In genomic region chr5:110807174-110807573, GRCh38 we compare ENCODE assay signal across 18 cellular contexts.
A peak's percentile ranks its signal among the peaks of the same experiment; 100 is the strongest.
DNase-seq lines count a peak whose midpoint lies in the region; ATAC-seq, FAIRE-seq and TF ChIP-seq lines count a peak whose summit lies in the region.
"Had no signal": no experiment of that assay in that cellular context is flagged by ENCODE, and none has a peak within 500 bp of the region (broad histone marks: within the 10 kb centered on the region; RNA-seq: fewer than 3 reads in every experiment).

No MANE protein-coding gene starts in this region.

- no peaks in the 10 kb centered on the region for H4K20me1 ChIP-seq in HepG2 (ENCODE audit: insufficient read depth, low read length)

- H3K4me3 ChIP-seq in fibroblast of mammary gland (ENCODE audit: control insufficient read depth, low read depth, low read length) (no peak overlapping the region), right lobe of liver (no peak overlapping the region), HepG2 (replicated peaks in 1 of 3; ENCODE audit: insufficient read depth in 1 of 3, low read depth in 2 of 3, low read length in 3 of 3) (no peak overlapping the region)
- H3K4me3 ChIP-seq: A549, GM23338, spleen, upper lobe of right lung had no signal

- no TSS peak for BruUV-seq in HepG2 (replicated peaks; lab: Mats Ljungman, UMichigan)

- 41% methylated on average over 4 of the region's 4 CpGs for WGBS in right lobe of liver (ENCODE audit: insufficient coverage, low coverage, low lambda C conversion rate, missing lambda C conversion rate)
- WGBS in HepG2 (ENCODE audit: low lambda C conversion rate) = under 1% methylated on average over 4 of the region's 4 CpGs

- FAIRE-seq in HepG2 (lab: Jason Lieb, UNC) = no peak
- FAIRE-seq: A549, G401.6 had no signal

- intact Hi-C loops in right lobe of liver (cut with DNase I) (no loop called here), HepG2 (cut with micrococcal nuclease; ENCODE audit: unreplicated experiment) (no loop called here)

- H2AFZ ChIP-seq in HepG2 (ENCODE audit: low read length) = no peak overlapping the region
- H2AFZ ChIP-seq: GM23338 had no signal

- POLR2A ChIA-PET in HepG2 (lab: Yijun Ruan, JAX) = no interaction called here

- H3K27me3 ChIP-seq in right lobe of liver = no peaks in the 10 kb centered on the region
- no peaks in the 10 kb centered on the region for H3K27me3 ChIP-seq in HepG2 (ENCODE audit: control insufficient read depth in 1 of 2, insufficient read depth in 2 of 2, low read length in 2 of 2)
- H3K27me3 ChIP-seq: spleen, upper lobe of right lung had no signal

- H3K9me3 ChIP-seq in right lobe of liver (no peaks in the 10 kb centered on the region), HepG2 (ENCODE audit: low read length) (peaks cover 20% of the 10 kb centered on the region)
- H3K9me3 ChIP-seq: A549, upper lobe of right lung had no signal

- ATAC-seq in right lobe of liver = no peak
- ATAC-seq in HepG2 = no peak
- ATAC-seq: A549, GM23338, upper lobe of right lung had no signal

- TF ChIP-seq CTCF in fibroblast of mammary gland (conservative IDR thresholded peaks at IDR 0.05; ENCODE audit: control insufficient read depth, insufficient read depth, low read depth, low read length) (no peak), right lobe of liver (IDR thresholded peaks at IDR 0.05) (no peak), HepG2 (CRISPR knock-in tag; IDR thresholded peaks at IDR 0.05) (no peak)

- TF ChIP-seq EP300 in HepG2 (IDR thresholded peaks at IDR 0.05; ENCODE audit: low read depth in 2 of 2, low read length in 2 of 2) (no peak), HepG2 (CRISPR knock-in tag; IDR thresholded peaks at IDR 0.05; ENCODE audit: borderline replicate concordance) (no peak)

- H3K27ac ChIP-seq in right lobe of liver (no peak overlapping the region), HepG2 (ENCODE audit: extremely low read length, insufficient read depth, low read length) (no peak overlapping the region)
- H3K27ac ChIP-seq: A549, C4-2B, spleen, upper lobe of right lung had no signal

- no peak overlapping the region for H3K4me2 ChIP-seq in HepG2 (ENCODE audit: low read depth, low read length)
- H3K4me2 ChIP-seq: A549, GM23338 had no signal

- CTCF ChIA-PET in HepG2 (lab: Yijun Ruan, JAX; ENCODE audit: low intra/inter-chr PET ratio, low total read pairs) = no interaction called here

- no peak overlapping the region for H3K9ac ChIP-seq in HepG2 (ENCODE audit: insufficient read depth, low read depth, low read length)

- H3K36me3 ChIP-seq in right lobe of liver = no peaks in the 10 kb centered on the region
- H3K36me3 ChIP-seq in HepG2 (replicated peaks in 1 of 2; ENCODE audit: control insufficient read depth in 1 of 2, insufficient read depth in 2 of 2, low read length in 2 of 2) = no peaks in the 10 kb centered on the region
- H3K36me3 ChIP-seq: spleen, upper lobe of right lung had no signal

- no peak for TF ChIP-seq POLR2A in right lobe of liver (IDR thresholded peaks at IDR 0.05)
- no peak for TF ChIP-seq POLR2A in HepG2 (IDR thresholded peaks at IDR 0.05; ENCODE audit: insufficient read depth in 1 of 2, low read depth in 2 of 2, low read length in 2 of 2)

- TF ChIP-seq RAD21 in HepG2 (CRISPR knock-in tag; IDR thresholded peaks at IDR 0.05) = no peak

- H3K79me2 ChIP-seq in HepG2 (ENCODE audit: insufficient read depth, low read length) = no peaks in the 10 kb centered on the region

- in situ Hi-C loops in HepG2 (cut with HindIII; ENCODE audit: extremely low pct_ligation_motif_present, low pct_unique_long_range_greater_than_20kb) = no loop called here

- DNase-seq in NCI-H2227 (lab: John Stamatoyannopoulos, UW; ENCODE audit: unreplicated experiment) (peak; percentile 0), NCI-H2227 treated with DMSO at 0.1 percent for 48 hours (lab: John Stamatoyannopoulos, UW) (no peak), fibroblast of mammary gland (ENCODE audit: low read depth) (peak; percentile 4), left kidney (ENCODE audit: low read depth, low spot score) (peak; percentile 35), NCI-H524 treated with DMSO at 0.1 percent for 48 hours (lab: John Stamatoyannopoulos, UW) (no peak), right lobe of liver (no peak), HepG2 (ENCODE audit: low spot score) (no peak)
- DNase-seq in activated CD4-positive, alpha-beta T cell treated with anti-CD3 and anti-CD28 coated beads for 48 hours = no peak
- DNase-seq: activated gamma-delta T cell treated with Interleukin-2 at 50 U/mL for 16 hours; natural killer cell; NCI-H1436 treated with DMSO at 0.1 percent for 48 hours; spleen; stimulated activated CD4-positive, alpha-beta T cell treated with anti-CD3 and anti-CD28 coated beads, Interleukin-4, amount 100 ng/mL, for 4 hours; upper lobe of right lung had no signal

- no peaks in the 10 kb centered on the region for H3K4me1 ChIP-seq in right lobe of liver
- H3K4me1 ChIP-seq in HepG2 (ENCODE audit: insufficient read depth, low read length) = no peaks in the 10 kb centered on the region
- H3K4me1 ChIP-seq: A549, spleen had no signal

TF ChIP-seq in HepG2, 621 proteins besides CTCF, POLR2A, EP300 and RAD21:
- TF ChIP-seq ZNF510 (CRISPR knock-in tag; IDR thresholded peaks at IDR 0.05; ENCODE audit: low read depth) (no peak), SP140L (CRISPR knock-in tag; IDR thresholded peaks at IDR 0.05; ENCODE audit: borderline replicate concordance) (no peak), ETS1 (CRISPR knock-in tag; IDR thresholded peaks at IDR 0.05) (no peak)

Comparison
In these comparisons a context has a peak if more than half of its experiments do, and no peak if none do; other contexts are left out.
1. DNase-seq: peak in NCI-H2227 (single experiment), fibroblast of mammary gland (single experiment) and left kidney (single experiment); none in NCI-H2227 treated with DMSO at 0.1 percent for 48 hours (single experiment), NCI-H524 treated with DMSO at 0.1 percent for 48 hours (single experiment), activated CD4-positive, alpha-beta T cell treated with anti-CD3 and anti-CD28 coated beads for 48 hours (single experiment), right lobe of liver (0 of 3) and HepG2 (single experiment).